In the genomic region with DNA sequence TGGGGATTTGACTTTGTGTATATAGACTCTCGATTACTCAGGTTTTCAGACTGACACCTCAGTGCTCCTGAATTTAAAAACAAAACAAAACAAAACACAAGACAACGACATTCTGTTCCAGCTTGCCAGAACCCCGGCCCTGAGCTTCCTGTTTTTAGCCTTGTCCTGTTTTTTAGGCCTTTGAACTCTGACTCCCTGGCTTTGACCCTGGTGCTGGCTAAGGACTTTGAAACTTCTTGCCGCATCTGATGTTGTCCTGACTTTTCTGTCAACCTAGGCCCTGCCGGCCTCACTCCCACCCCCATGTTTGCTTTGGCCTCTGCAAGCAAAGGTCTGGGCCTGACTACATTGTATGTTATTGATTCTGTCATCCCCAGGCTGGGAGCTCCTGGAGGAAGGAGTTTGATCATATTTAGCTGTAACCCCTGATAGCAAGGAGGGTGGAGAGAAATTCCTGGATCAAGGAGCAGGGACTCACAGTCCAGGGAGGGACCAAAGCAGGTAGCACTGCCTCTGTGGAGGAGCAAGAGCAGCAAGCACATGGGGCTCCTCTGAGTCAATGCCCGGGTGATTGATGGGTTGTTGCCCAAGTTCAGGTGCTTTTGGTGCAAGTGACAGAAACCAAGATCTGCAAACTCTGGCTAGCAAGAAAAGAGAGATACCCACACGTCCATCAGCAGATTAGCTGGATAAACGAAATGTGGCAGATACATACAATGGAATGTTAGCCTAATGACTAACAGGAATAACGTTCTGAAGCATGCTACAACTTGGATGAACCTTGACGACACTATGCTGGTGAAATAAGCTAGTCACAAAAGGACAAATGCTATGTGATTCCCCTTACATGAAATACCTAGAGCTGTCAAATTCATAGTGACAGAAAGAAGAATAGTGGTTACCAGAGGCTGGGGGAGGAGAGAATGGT, we compare ENCODE assay signal across 13 cellular contexts. TPM values are rescaled to one million over a fixed set of nuclear protein-coding genes. Genes with fewer than 3 reads are reported as not detected.
DNase-seq lines count a peak whose midpoint lies in the region; ATAC-seq, FAIRE-seq and TF ChIP-seq lines count a peak whose summit lies in the region.
"Had no signal": no experiment of that assay in that cellular context is flagged by ENCODE, and none has a peak within 500 bp of the region (broad histone marks: within the 10 kb centered on the region; RNA-seq: fewer than 3 reads in every experiment).

No MANE protein-coding gene starts in this region.

- H3K9me3 ChIP-seq in heart left ventricle: no peaks in the 10 kb centered on the region

- H3K36me3 Mint-ChIP-seq in type B pancreatic cell (no peaks in the 10 kb centered on the region), CD14-positive monocyte (no peaks in the 10 kb centered on the region)
- H3K36me3 Mint-ChIP-seq in activated T-cell treated with anti-CD3 and anti-CD28 coated beads, Interleukin-2, amount 50 U/mL, for 4 hours (ENCODE audit: insufficient read depth): no peaks in the 10 kb centered on the region

- H3K4me3 ChIP-seq in heart left ventricle: no peak overlapping the region
- no peak overlapping the region for H3K4me3 ChIP-seq in bronchial epithelial cell (ENCODE audit: low read depth, low read length)

- no peak for TF ChIP-seq POLR2A in heart left ventricle (IDR thresholded peaks at IDR 0.05)

- H3K9me3 Mint-ChIP-seq in type B pancreatic cell (no peaks in the 10 kb centered on the region), CD14-positive monocyte (no peaks in the 10 kb centered on the region)
- no peaks in the 10 kb centered on the region for H3K9me3 Mint-ChIP-seq in activated T-cell treated with anti-CD3 and anti-CD28 coated beads, Interleukin-2, amount 50 U/mL, for 4 hours
- H3K9me3 Mint-ChIP-seq: activated T-cell treated with anti-CD3 and anti-CD28 coated beads, Interleukin-2, amount 50 U/mL, for 72 hours had no signal

- H3K4me3 Mint-ChIP-seq in type B pancreatic cell (peak overlapping the region; percentile 27), CD14-positive monocyte (no peak overlapping the region)
- no peak overlapping the region for H3K4me3 Mint-ChIP-seq in activated T-cell treated with anti-CD3 and anti-CD28 coated beads, Interleukin-2, amount 50 U/mL, for 4 hours
- H3K4me3 Mint-ChIP-seq: activated T-cell treated with anti-CD3 and anti-CD28 coated beads, Interleukin-2, amount 50 U/mL, for 72 hours had no signal

- WGBS in heart left ventricle, 4 donors: 58 to 65% (median 63%) methylated on average over 10 of the region's 10 CpGs

- DNase-seq in heart left ventricle (peak in 3 of 5 donors; percentile 10 to 48 (median 29)), Right ventricle myocardium inferior (ENCODE audit: missing footprints) (no peak), bronchial epithelial cell (ENCODE audit: low read depth) (peak; percentile 95), kidney tubule cell (ENCODE audit: low spot score) (peak; percentile 22), type B pancreatic cell (ENCODE audit: extremely low spot score, unreplicated experiment) (no peak), CD14-positive monocyte (ENCODE audit: low spot score) (no peak)
- DNase-seq in activated T-cell treated with anti-CD3 and anti-CD28 coated beads, Interleukin-2, amount 50 U/mL, for 4 hours: no peak
- DNase-seq: ACHN; activated T-cell treated with anti-CD3 and anti-CD28 coated beads, Interleukin-2, amount 50 U/mL, for 72 hours; NCI-H2029 had no signal

- no peaks in the 10 kb centered on the region for H3K27me3 Mint-ChIP-seq in type B pancreatic cell
- H3K27me3 Mint-ChIP-seq in CD14-positive monocyte (ENCODE audit: low read depth in 3 of 3): peaks cover 0 to 5% (median 4%) of the 10 kb centered on the region in 3 donors
- H3K27me3 Mint-ChIP-seq in activated T-cell treated with anti-CD3 and anti-CD28 coated beads, Interleukin-2, amount 50 U/mL, for 4 hours (ENCODE audit: low read depth): peaks cover 6% of the 10 kb centered on the region

- intact Hi-C loops in heart left ventricle (cut with DNase I) (loop anchor here in 7 of 10 donors (2.0 to 10.0 kb wide), 6 partner anchors 99 to 511 kb away; partner anchors contain the start of gene ZNHIT3 (in 1 of the 7)), Right ventricle myocardium inferior (cut with DNase I) (loop anchor here (5.0 to 10.0 kb wide), 2 partner anchors 99 to 171 kb away; no protein-coding TSS in a partner anchor), CD14-positive monocyte (cut with micrococcal nuclease) (loop anchor here (5.0 to 10.0 kb wide), 2 partner anchors 504 to 511 kb away; partner anchors contain the start of gene ZNHIT3 (in 1 of the 2))

- no peak for FAIRE-seq in bronchial epithelial cell (lab: Jason Lieb, UNC)
- FAIRE-seq: colon had no signal

- no peaks in the 10 kb centered on the region for H3K27me3 ChIP-seq in heart left ventricle
- no peaks in the 10 kb centered on the region for H3K27me3 ChIP-seq in bronchial epithelial cell (ENCODE audit: control insufficient read depth, insufficient read depth, low read length)

- H3K27ac Mint-ChIP-seq in type B pancreatic cell (peak overlapping the region; percentile 72), CD14-positive monocyte (peak overlapping the region in 1 of 7 donors; percentile 6)
- H3K27ac Mint-ChIP-seq: activated T-cell treated with anti-CD3 and anti-CD28 coated beads, Interleukin-2, amount 50 U/mL, for 72 hours had no signal

- peaks cover 13% of the 10 kb centered on the region for H3K4me1 Mint-ChIP-seq in type B pancreatic cell (ENCODE audit: unreplicated experiment)
- H3K4me1 Mint-ChIP-seq in CD14-positive monocyte: peaks cover 6% of the 10 kb centered on the region
- H3K4me1 Mint-ChIP-seq in activated T-cell treated with anti-CD3 and anti-CD28 coated beads, Interleukin-2, amount 50 U/mL, for 4 hours (ENCODE audit: low read depth): peaks cover 6% of the 10 kb centered on the region

- ATAC-seq in heart left ventricle: peak in 3 of 4 donors; percentile 12 to 47 (median 30)
- no peak for ATAC-seq in Right ventricle myocardium inferior
- ATAC-seq in activated T-cell treated with anti-CD3 and anti-CD28 coated beads, Interleukin-2, amount 50 U/mL, for 4 hours: no peak
- ATAC-seq in GM18870 (IDR thresholded peaks at IDR 0.05; ENCODE audit: unreplicated experiment): no peak
- ATAC-seq: activated T-cell treated with anti-CD3 and anti-CD28 coated beads, Interleukin-2, amount 50 U/mL, for 72 hours; Panc1 had no signal

- H3K4me1 ChIP-seq in heart left ventricle: peaks cover 0 to 25% (median 11%) of the 10 kb centered on the region in 12 donors

- peak overlapping the region in 4 of 12 donors; percentile 15 to 26 (median 24) for H3K27ac ChIP-seq in heart left ventricle

- no peak for TF ChIP-seq CTCF in heart left ventricle (IDR thresholded peaks at IDR 0.05)
- TF ChIP-seq CTCF in bronchial epithelial cell (IDR thresholded peaks at IDR 0.05; ENCODE audit: insufficient read depth, low read length, severe bottlenecking): no peak
- no peak for TF ChIP-seq CTCF in type B pancreatic cell (conservative IDR thresholded peaks at IDR 0.05)
- TF ChIP-seq CTCF in CD14-positive monocyte (IDR thresholded peaks at IDR 0.05): no peak

- H3K36me3 ChIP-seq in heart left ventricle (no peaks in the 10 kb centered on the region), bronchial epithelial cell (ENCODE audit: control insufficient read depth, insufficient read depth, low read length) (no peaks in the 10 kb centered on the region)

RNA-seq across cellular contexts. Expression of gene CCL16, which starts 7.7 kb away (rescaled TPM):
- total RNA-seq in heart left ventricle (under 1 TPM in 1 of 9 donors, not detected in 8; 0.19 TPM), Right ventricle myocardium inferior (not detected), bronchial epithelial cell (not detected in 2 replicates), type B pancreatic cell (ENCODE audit: low replicate concordance) (not detected in 2 replicates)
- polyA plus RNA-seq in heart left ventricle (not detected), CD14-positive monocyte (not detected)
- total RNA-seq in activated T-cell treated with anti-CD3 and anti-CD28 coated beads, Interleukin-2, amount 50 U/mL, for 4 hours: not detected
- total RNA-seq: activated T-cell treated with anti-CD3 and anti-CD28 coated beads, Interleukin-2, amount 50 U/mL, for 72 hours had no signal

RNA-seq across cellular contexts. Expression of gene CCL14, which starts 12.9 kb away (rescaled TPM):
- 10 to 100 TPM in 2 of 9 donors, 1 to 10 TPM in 6, under 1 TPM in 1; 0.69 to 19.1 (median 3.2) TPM for total RNA-seq in heart left ventricle
- polyA plus RNA-seq in heart left ventricle: 10 to 100 TPM; 15.5 to 31.5 TPM
- 10.3 TPM for total RNA-seq in Right ventricle myocardium inferior
- not detected in 2 replicates for total RNA-seq in bronchial epithelial cell
- total RNA-seq in type B pancreatic cell (ENCODE audit: low replicate concordance): not detected in 2 replicates
- not detected for polyA plus RNA-seq in CD14-positive monocyte
- total RNA-seq in activated T-cell treated with anti-CD3 and anti-CD28 coated beads, Interleukin-2, amount 50 U/mL, for 4 hours: not detected
- total RNA-seq: activated T-cell treated with anti-CD3 and anti-CD28 coated beads, Interleukin-2, amount 50 U/mL, for 72 hours had no signal

RNA-seq across cellular contexts. Expression of gene CCL15, which starts 27.8 kb away (rescaled TPM):
- not detected for total RNA-seq in heart left ventricle
- not detected for polyA plus RNA-seq in heart left ventricle
- not detected for total RNA-seq in Right ventricle myocardium inferior
- total RNA-seq in bronchial epithelial cell: not detected in 2 replicates
- total RNA-seq in type B pancreatic cell (ENCODE audit: low replicate concordance): 2.0 and 5.0 TPM in 2 replicates
- not detected for polyA plus RNA-seq in CD14-positive monocyte
- not detected for total RNA-seq in activated T-cell treated with anti-CD3 and anti-CD28 coated beads, Interleukin-2, amount 50 U/mL, for 4 hours
- total RNA-seq: activated T-cell treated with anti-CD3 and anti-CD28 coated beads, Interleukin-2, amount 50 U/mL, for 72 hours had no signal

RNA-seq across cellular contexts. Expression of gene LYZL6, which starts 30.1 kb away (rescaled TPM):
- total RNA-seq in heart left ventricle (not detected), Right ventricle myocardium inferior (not detected), bronchial epithelial cell (not detected in 2 replicates), type B pancreatic cell (ENCODE audit: low replicate concordance) (not detected in 2 replicates)
- polyA plus RNA-seq in heart left ventricle (not detected), CD14-positive monocyte (not detected)
- not detected for total RNA-seq in activated T-cell treated with anti-CD3 and anti-CD28 coated beads, Interleukin-2, amount 50 U/mL, for 4 hours
- total RNA-seq: activated T-cell treated with anti-CD3 and anti-CD28 coated beads, Interleukin-2, amount 50 U/mL, for 72 hours had no signal

RNA-seq across cellular contexts. Expression of gene RDM1, which starts 43.0 kb away (rescaled TPM):
- total RNA-seq in heart left ventricle (under 1 TPM in 1 of 9 donors, not detected in 8; 0.48 TPM), Right ventricle myocardium inferior (not detected), bronchial epithelial cell (0.13 TPM in 1 of 2 replicates, not detected in the other), type B pancreatic cell (ENCODE audit: low replicate concordance) (3.9 and 4.4 TPM in 2 replicates)
- polyA plus RNA-seq in heart left ventricle (not detected), CD14-positive monocyte (not detected)
- not detected for total RNA-seq in activated T-cell treated with anti-CD3 and anti-CD28 coated beads, Interleukin-2, amount 50 U/mL, for 4 hours

Comparison
In these comparisons a context has a peak if more than half of its experiments do, and no peak if none do; other contexts are left out.
1. ATAC-seq: peak in heart left ventricle (3 of 4); none in Right ventricle myocardium inferior (single experiment), activated T-cell treated with anti-CD3 and anti-CD28 coated beads, Interleukin-2, amount 50 U/mL, for 4 hours (0 of 2) and GM18870 (single experiment).
2. DNase-seq: peak in heart left ventricle (3 of 5), bronchial epithelial cell (single experiment) and kidney tubule cell (single experiment); none in Right ventricle myocardium inferior (single experiment), type B pancreatic cell (single experiment), CD14-positive monocyte (single experiment) and activated T-cell treated with anti-CD3 and anti-CD28 coated beads, Interleukin-2, amount 50 U/mL, for 4 hours (single experiment).